9 cellular contexts compared by ENCODE assay signal in the genomic region with DNA sequence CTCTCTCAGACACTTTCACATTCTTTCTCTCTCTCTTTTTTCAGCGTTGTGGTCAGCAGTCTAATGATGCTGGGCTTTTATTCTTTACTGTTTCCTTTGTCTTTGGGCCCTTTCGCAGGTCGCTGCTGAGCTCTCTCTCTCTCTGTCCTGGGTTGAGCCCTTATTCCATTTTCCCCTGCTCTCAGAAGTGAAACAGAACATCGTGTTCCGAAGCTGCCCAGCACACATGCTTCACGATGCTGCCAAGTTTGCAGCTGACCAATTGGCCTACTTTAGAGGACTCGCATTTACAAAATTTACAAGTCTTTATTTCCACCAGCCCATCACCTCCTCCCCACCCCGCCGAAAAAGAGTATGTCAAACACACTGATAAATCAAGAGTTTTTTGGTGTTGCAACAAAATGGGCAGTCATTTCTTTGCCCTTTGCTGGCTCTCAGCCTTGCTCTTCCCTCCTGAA. TPM values are rescaled to one million over a fixed set of nuclear protein-coding genes. Genes with fewer than 3 reads are reported as not detected.
DNase-seq lines count a peak whose midpoint lies in the region; TF ChIP-seq lines count a peak whose summit lies in the region.
"Had no signal": no experiment of that assay in that cellular context is flagged by ENCODE, and none has a peak within 500 bp of the region (broad histone marks: within the 10 kb centered on the region; RNA-seq: fewer than 3 reads in every experiment).

No MANE protein-coding gene starts in this region.

- DNase-seq in fibroblast of the conjunctiva (ENCODE audit: low read depth) (peak; percentile 87), myocyte (ENCODE audit: low read depth) (peak; percentile 43), thyroid gland (peak; percentile 65 to 73), NCI-H2171 (lab: John Stamatoyannopoulos, UW) (no peak), SW 1271 (lab: John Stamatoyannopoulos, UW) (no peak), COR-L47 (lab: John Stamatoyannopoulos, UW) (no peak), hepatic stellate cell (ENCODE audit: low spot score) (no peak)
- DNase-seq: NCI-H146 had no signal

- H3K9me3 ChIP-seq in thyroid gland, result no peaks in the 10 kb centered on the region

- TF ChIP-seq CTCF in VCaP (conservative IDR thresholded peaks at IDR 0.05) (no peak), thyroid gland (IDR thresholded peaks at IDR 0.05) (no peak)

- intact Hi-C loops in thyroid gland (cut with DNase I), result no loop called here

- WGBS in thyroid gland, 2 donors, result 40 to 47% methylated on average over 9 of the region's 9 CpGs

- H3K4me3 ChIP-seq in thyroid gland (replicated peaks in 1 of 3), result no peak overlapping the region

- no peaks in the 10 kb centered on the region for H3K27me3 ChIP-seq in thyroid gland

- peak overlapping the region; percentile 53 for H3K27ac ChIP-seq in VCaP
- peak overlapping the region in 2 of 3 donors; percentile 28 to 45 for H3K27ac ChIP-seq in thyroid gland

- H3K36me3 ChIP-seq in thyroid gland, result no peaks in the 10 kb centered on the region

- TF ChIP-seq POLR2A in thyroid gland (IDR thresholded peaks at IDR 0.05), result no peak

- no peaks in the 10 kb centered on the region for H3K4me1 ChIP-seq in thyroid gland

RNA-seq across cellular contexts. Expression of a gene that starts 44.4 kb away (rescaled TPM):
- total RNA-seq in myocyte (13.8 and 27.1 TPM in 2 replicates), thyroid gland (100 to 1,000 TPM in 1 of 4 donors, 10 to 100 TPM in 3; 86.1 to 107 (median 94.8) TPM)
- polyA plus RNA-seq in myocyte (2012), result 5.3 TPM

Comparison
In these comparisons a context has a peak if more than half of its experiments do, and no peak if none do; other contexts are left out.
1. DNase-seq: peak in fibroblast of the conjunctiva (single experiment), myocyte (single experiment) and thyroid gland (2 of 2); none in NCI-H2171 (single experiment), SW 1271 (0 of 2), COR-L47 (single experiment) and hepatic stellate cell (single experiment).